8 cellular contexts compared by ENCODE assay signal in genomic region chr10:122298598-122299301, GRCh38. TPM values are rescaled to one million over a fixed set of nuclear protein-coding genes. Genes with fewer than 3 reads are reported as not detected.
DNase-seq lines count a peak whose midpoint lies in the region; ATAC-seq and TF ChIP-seq lines count a peak whose summit lies in the region.

No MANE protein-coding gene starts in this region.

- TF ChIP-seq CTCF in foreskin fibroblast (IDR thresholded peaks at IDR 0.05; ENCODE audit: low read depth, low read length) = peak; percentile 82

- H3K27ac ChIP-seq in Karpas-422 (ENCODE audit: low read length) (no peak overlapping the region), substantia nigra (ENCODE audit: low read depth, low read length, poor library complexity, severe bottlenecking) (peak overlapping the region; percentile 69)

- no peaks in the 10 kb centered on the region for H3K79me2 ChIP-seq in Karpas-422 (ENCODE audit: low read length)

- no peak overlapping the region for H2AFZ ChIP-seq in Karpas-422 (ENCODE audit: low read length)

- no peaks in the 10 kb centered on the region for H3K36me3 ChIP-seq in Karpas-422 (ENCODE audit: insufficient read depth, low read length)

- H3K27me3 ChIP-seq in Karpas-422 (ENCODE audit: low read length) = no peaks in the 10 kb centered on the region; the same call in 1 of the 2 replicates

- ATAC-seq in GM19468 (IDR thresholded peaks at IDR 0.05; ENCODE audit: extremely low read depth, unreplicated experiment) = peak; percentile 56

- H3K9me3 ChIP-seq in Karpas-422 (ENCODE audit: low read length) = no peaks in the 10 kb centered on the region

- no peak overlapping the region for H3K4me2 ChIP-seq in Karpas-422 (ENCODE audit: low read depth, low read length, poor library complexity, severe bottlenecking)

- no peaks in the 10 kb centered on the region; the same call in 1 of the 2 replicates for H4K20me1 ChIP-seq in Karpas-422 (ENCODE audit: insufficient read depth, low read depth, low read length)

- H3K4me1 ChIP-seq in Karpas-422 (ENCODE audit: low read length) = no peaks in the 10 kb centered on the region

- DNase-seq in C1 segment of cervical spinal cord (lab: John Stamatoyannopoulos, UW) (peak in 11 of 14 donors; percentile 13 to 67 (median 54)), Karpas-422 (peak; percentile 88), RPMI7951 (ENCODE audit: low read depth) (peak; percentile 67), foreskin fibroblast (peak; percentile 65 to 87), nucleus accumbens (lab: John Stamatoyannopoulos, UW) (peak in 50 of 56 donors; percentile 21 to 83 (median 54)), substantia nigra (lab: John Stamatoyannopoulos, UW) (peak in 42 of 49 donors; percentile 12 to 78 (median 56))
- peak; percentile 31 for DNase-seq in activated T-helper 9 cell treated with anti-CD3 and anti-CD28 coated beads, Interleukin-2, amount 50 U/mL, for 16 hours (ENCODE audit: low read depth)

- no peaks in the 10 kb centered on the region for H3K9me2 ChIP-seq in Karpas-422 (replicated peaks; ENCODE audit: insufficient read depth, low read length)

- H3K4me3 ChIP-seq in Karpas-422 (ENCODE audit: low read length) (no peak overlapping the region), foreskin fibroblast (ENCODE audit: low read depth in 1 of 2, low read length in 2 of 2) (peak overlapping the region; percentile 15 to 22)

- no peak overlapping the region for H3K9ac ChIP-seq in Karpas-422 (ENCODE audit: low read length)

RNA-seq across cellular contexts. Expression of gene BTBD16, which starts 27.7 kb away (rescaled TPM):
- not detected in 2 replicates for total RNA-seq in Karpas-422 (2014; rRNA removed; shearing (Covaris generic); ENCODE audit: low replicate concordance)
- not detected in 2 replicates for total RNA-seq in RPMI7951 (2014; rRNA removed; shearing (Covaris generic))

Comparison
In these comparisons a context has a peak if more than half of its experiments do, and no peak if none do; other contexts are left out.
1. DNase-seq: peak in every context shown above with its lines; median percentile 88 in Karpas-422; 76 in foreskin fibroblast; 67 in RPMI7951; 56 in substantia nigra; 54 in nucleus accumbens; 54 in C1 segment of cervical spinal cord; 31 in activated T-helper 9 cell treated with anti-CD3 and anti-CD28 coated beads, Interleukin-2, amount 50 U/mL, for 16 hours.